1 cellular context compared by ENCODE assay signal in genomic region chr6:93120154-93120742, GRCh38.
TF ChIP-seq lines count a peak whose summit lies in the region.

No MANE protein-coding gene starts in this region.

TF ChIP-seq in GM23338, 12 proteins besides CTCF, POLR2A, EP300 and RAD21:
- TF ChIP-seq ZNF462 (CRISPR knock-in tag; IDR thresholded peaks at IDR 0.05) (no peak), POLR2AphosphoS5 (IDR thresholded peaks at IDR 0.05; ENCODE audit: low read depth) (no peak), NANOG (IDR thresholded peaks at IDR 0.05; ENCODE audit: borderline replicate concordance) (no peak), JUNB (IDR thresholded peaks at IDR 0.05; ENCODE audit: unreplicated experiment) (no peak), CREB1 (CRISPR knock-in tag; IDR thresholded peaks at IDR 0.05; ENCODE audit: low read depth) (no peak), ZNF114 (CRISPR knock-in tag; IDR thresholded peaks at IDR 0.05) (no peak), EZH2phosphoT487 (IDR thresholded peaks at IDR 0.05; ENCODE audit: unreplicated experiment) (no peak), ZNF331 (CRISPR knock-in tag; IDR thresholded peaks at IDR 0.05; ENCODE audit: low read depth) (no peak), EZH2 (IDR thresholded peaks at IDR 0.05; ENCODE audit: low read depth, unreplicated experiment) (no peak), STAT1 (IDR thresholded peaks at IDR 0.05; ENCODE audit: unreplicated experiment) (no peak), REST (IDR thresholded peaks at IDR 0.05; ENCODE audit: unreplicated experiment) (no peak), ETS1 (IDR thresholded peaks at IDR 0.05) (no peak)
